ENCODE assay signal across 18 cellular contexts in the genomic region with DNA sequence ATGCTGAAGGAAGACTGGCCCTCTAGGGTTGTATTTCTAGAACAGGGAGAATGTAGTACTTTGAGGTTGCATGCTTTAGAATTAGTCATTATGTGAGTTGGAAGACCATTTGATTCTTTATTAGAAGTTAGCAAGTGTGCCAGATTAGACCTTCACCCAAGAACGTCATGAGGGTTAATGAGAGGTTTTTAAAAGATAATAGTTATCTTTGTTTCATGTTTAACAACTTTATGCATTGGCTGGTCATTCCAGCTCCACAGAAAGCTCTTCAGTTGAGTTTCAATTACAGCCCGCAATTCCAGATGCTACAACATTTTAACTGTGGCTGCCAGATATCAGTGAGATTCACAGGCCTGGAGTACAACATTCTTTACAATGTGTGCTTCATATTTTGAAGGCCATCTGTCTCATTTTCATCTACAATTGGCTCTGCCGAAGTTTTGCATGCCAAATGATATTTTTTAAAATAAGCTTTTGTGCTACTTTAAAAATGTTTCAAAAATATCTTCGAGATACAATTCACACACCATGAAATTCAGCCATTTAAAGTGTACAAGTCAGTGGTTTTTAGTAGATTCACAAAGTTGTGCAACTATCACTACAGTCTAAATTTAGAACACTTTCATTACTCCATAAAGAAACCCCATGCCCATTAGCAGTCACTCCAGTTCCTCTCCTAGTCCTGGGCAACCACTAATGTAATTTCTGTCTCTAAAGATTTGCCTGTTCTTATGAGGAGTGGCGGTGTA.
DNase-seq lines count a peak whose midpoint lies in the region; ATAC-seq and TF ChIP-seq lines count a peak whose summit lies in the region.
"Had no signal": no experiment of that assay in that cellular context is flagged by ENCODE, and none has a peak within 500 bp of the region (broad histone marks: within the 10 kb centered on the region; RNA-seq: fewer than 3 reads in every experiment).

No MANE protein-coding gene starts in this region.

- peak overlapping the region; percentile 60 for H3K27ac ChIP-seq in cardiac muscle cell
- H3K27ac ChIP-seq in skeletal muscle tissue (ENCODE audit: low read depth, low read length), result peak overlapping the region; percentile 34
- H3K27ac ChIP-seq in CD4-positive, alpha-beta T cell (ENCODE audit: low read depth, low read length), result no peak overlapping the region
- H3K27ac ChIP-seq: neural progenitor cell had no signal

- H3K4me1 Mint-ChIP-seq in stimulated activated memory B cell treated with anti-CD40 and anti-IgM and Interleukin-4, amounts not matched to agents 10 μg/mL and 1 μg/mL and 100 μg/mL, for 72 hours, result peaks cover 7% of the 10 kb centered on the region
- no peaks in the 10 kb centered on the region for H3K4me1 Mint-ChIP-seq in CD4-positive, alpha-beta T cell (ENCODE audit: low read depth)
- H3K4me1 Mint-ChIP-seq: B cell, neural progenitor cell had no signal

- H3K36me3 Mint-ChIP-seq in stimulated activated memory B cell treated with anti-CD40 and anti-IgM and Interleukin-4, amounts not matched to agents 10 μg/mL and 1 μg/mL and 100 μg/mL, for 72 hours, result peaks cover 19% of the 10 kb centered on the region
- H3K36me3 Mint-ChIP-seq in CD4-positive, alpha-beta T cell (ENCODE audit: low read depth), result peaks cover 5% of the 10 kb centered on the region

- in situ Hi-C loops in KBM-7 (cut with MboI; ENCODE audit: low pct_unique_long_range_greater_than_20kb, low sequenced_read_pairs), result no loop called here

- POLR2A ChIA-PET in CD4-positive, alpha-beta T cell (lab: Charles Lee), result no interaction called here

- H3K9me3 ChIP-seq in cardiac muscle cell (ENCODE audit: low read depth) (peaks cover 3% of the 10 kb centered on the region), skeletal muscle tissue (ENCODE audit: control insufficient read depth in 3 of 3, low read length in 3 of 3) (no peaks in the 10 kb centered on the region)
- H3K9me3 ChIP-seq in CD4-positive, alpha-beta T cell (ENCODE audit: control insufficient read depth, low read length), result no peaks in the 10 kb centered on the region

- H3K9ac ChIP-seq in skeletal muscle tissue (ENCODE audit: low read depth in 1 of 3, low read length in 3 of 3), result no peak overlapping the region
- H3K9ac ChIP-seq: neural progenitor cell had no signal

- no peaks in the 10 kb centered on the region for H3K36me3 ChIP-seq in cardiac muscle cell
- H3K36me3 ChIP-seq in skeletal muscle tissue (ENCODE audit: control insufficient read depth in 3 of 3, insufficient read depth in 3 of 3, low read length in 3 of 3), result no peaks in the 10 kb centered on the region
- H3K36me3 ChIP-seq: neural progenitor cell had no signal

- H3K9me3 Mint-ChIP-seq in stimulated activated memory B cell treated with anti-CD40 and anti-IgM and Interleukin-4, amounts not matched to agents 10 μg/mL and 1 μg/mL and 100 μg/mL, for 72 hours, result peaks cover 6% of the 10 kb centered on the region
- H3K9me3 Mint-ChIP-seq in CD4-positive, alpha-beta T cell, result peaks cover 9% of the 10 kb centered on the region

- H3K4me3 ChIP-seq in cardiac muscle cell (no peak overlapping the region), skeletal muscle tissue (ENCODE audit: low read length in 3 of 3) (no peak overlapping the region)
- H3K4me3 ChIP-seq: neural progenitor cell had no signal

- CTCF ChIA-PET in CD4-positive, alpha-beta T cell (lab: Charles Lee), result no interaction called here

- no peak for ATAC-seq in stimulated activated memory B cell treated with anti-CD40 and anti-IgM and Interleukin-4, amounts not matched to agents 10 μg/mL and 1 μg/mL and 100 μg/mL, for 72 hours
- no peak for ATAC-seq in CD4-positive, alpha-beta T cell (ENCODE audit: poor library complexity)
- ATAC-seq: T-cell had no signal

- no peaks in the 10 kb centered on the region for H3K27me3 Mint-ChIP-seq in stimulated activated memory B cell treated with anti-CD40 and anti-IgM and Interleukin-4, amounts not matched to agents 10 μg/mL and 1 μg/mL and 100 μg/mL, for 72 hours
- H3K27me3 Mint-ChIP-seq in CD4-positive, alpha-beta T cell, result no peaks in the 10 kb centered on the region
- H3K27me3 Mint-ChIP-seq: B cell, T-cell had no signal

- DNase-seq in KBM-7, result peak; percentile 37
- DNase-seq in SIG-M5 (lab: John Stamatoyannopoulos, UW), result peak; percentile 21
- DNase-seq in cardiac muscle cell (ENCODE audit: low read depth in 1 of 2, low spot score in 1 of 2), result peak in 1 of 2 donors; percentile 33
- no peak for DNase-seq in stimulated activated CD8-positive, alpha-beta memory T cell treated with anti-CD3 and anti-CD28 coated beads, Interleukin-4, amount 100 ng/mL, for 48 hours
- DNase-seq in CD4-positive, alpha-beta T cell, result no peak
- no peak for DNase-seq in SHP77 treated with DMSO at 0.1 percent for 48 hours (lab: John Stamatoyannopoulos, UW)
- DNase-seq: activated CD8-positive, alpha-beta memory T cell treated with anti-CD3 and anti-CD28 coated beads for 24 hours; glutamatergic neuron; NCI-H526; retina; substantia nigra; T-cell had no signal

- TF ChIP-seq CTCF in cardiac muscle cell (IDR thresholded peaks at IDR 0.05; ENCODE audit: low read depth, low read length), result no peak
- TF ChIP-seq CTCF in CD4-positive, alpha-beta T cell (IDR thresholded peaks at IDR 0.05), result no peak

- peaks cover 5% of the 10 kb centered on the region for H3K4me1 ChIP-seq in cardiac muscle cell (ENCODE audit: low read depth)
- H3K4me1 ChIP-seq in skeletal muscle tissue (ENCODE audit: control insufficient read depth in 3 of 3, insufficient read depth in 3 of 3, low read length in 3 of 3), result peaks cover 0 to 9% (median 3%) of the 10 kb centered on the region in 3 donors
- H3K4me1 ChIP-seq: neural progenitor cell had no signal

- intact Hi-C loops in CD4-positive, alpha-beta T cell (cut with DNase I, micrococcal nuclease), result no loop called here

- H3K27me3 ChIP-seq in cardiac muscle cell (no peaks in the 10 kb centered on the region), skeletal muscle tissue (ENCODE audit: control insufficient read depth in 3 of 3, insufficient read depth in 3 of 3, low read length in 3 of 3) (no peaks in the 10 kb centered on the region)
- no peaks in the 10 kb centered on the region for H3K27me3 ChIP-seq in CD4-positive, alpha-beta T cell (ENCODE audit: control insufficient read depth, insufficient read depth, low read length)
- H3K27me3 ChIP-seq: neural progenitor cell had no signal

- no peak overlapping the region for H3K4me3 Mint-ChIP-seq in stimulated activated memory B cell treated with anti-CD40 and anti-IgM and Interleukin-4, amounts not matched to agents 10 μg/mL and 1 μg/mL and 100 μg/mL, for 72 hours
- H3K4me3 Mint-ChIP-seq in CD4-positive, alpha-beta T cell, result no peak overlapping the region
- H3K4me3 Mint-ChIP-seq: B cell, mesothelial cell of epicardium, neural progenitor cell, T-cell had no signal

- H3K27ac Mint-ChIP-seq in stimulated activated memory B cell treated with anti-CD40 and anti-IgM and Interleukin-4, amounts not matched to agents 10 μg/mL and 1 μg/mL and 100 μg/mL, for 72 hours, result no peak overlapping the region
- H3K27ac Mint-ChIP-seq in CD4-positive, alpha-beta T cell, result no peak overlapping the region
- H3K27ac Mint-ChIP-seq: activated T-helper 2 cell treated with anti-CD3 and anti-CD28 coated beads, Interferon-gamma antibody, Interleukin-2, Interleukin-4, amounts not matched to agents 10 μg/mL and 5 μg/mL and 100 μg/mL, durations not matched to agents 14 hours and 24 hours and 36 hours; B cell; mesothelial cell of epicardium; neural progenitor cell; T-cell had no signal

Comparison
In these comparisons a context has a peak if more than half of its experiments do, and no peak if none do; other contexts are left out.
1. DNase-seq: peak in KBM-7 (single experiment) and SIG-M5 (single experiment); none in stimulated activated CD8-positive, alpha-beta memory T cell treated with anti-CD3 and anti-CD28 coated beads, Interleukin-4, amount 100 ng/mL, for 48 hours (single experiment), CD4-positive, alpha-beta T cell (0 of 10) and SHP77 treated with DMSO at 0.1 percent for 48 hours (single experiment).